10 cellular contexts compared by ENCODE assay signal in the genomic region with DNA sequence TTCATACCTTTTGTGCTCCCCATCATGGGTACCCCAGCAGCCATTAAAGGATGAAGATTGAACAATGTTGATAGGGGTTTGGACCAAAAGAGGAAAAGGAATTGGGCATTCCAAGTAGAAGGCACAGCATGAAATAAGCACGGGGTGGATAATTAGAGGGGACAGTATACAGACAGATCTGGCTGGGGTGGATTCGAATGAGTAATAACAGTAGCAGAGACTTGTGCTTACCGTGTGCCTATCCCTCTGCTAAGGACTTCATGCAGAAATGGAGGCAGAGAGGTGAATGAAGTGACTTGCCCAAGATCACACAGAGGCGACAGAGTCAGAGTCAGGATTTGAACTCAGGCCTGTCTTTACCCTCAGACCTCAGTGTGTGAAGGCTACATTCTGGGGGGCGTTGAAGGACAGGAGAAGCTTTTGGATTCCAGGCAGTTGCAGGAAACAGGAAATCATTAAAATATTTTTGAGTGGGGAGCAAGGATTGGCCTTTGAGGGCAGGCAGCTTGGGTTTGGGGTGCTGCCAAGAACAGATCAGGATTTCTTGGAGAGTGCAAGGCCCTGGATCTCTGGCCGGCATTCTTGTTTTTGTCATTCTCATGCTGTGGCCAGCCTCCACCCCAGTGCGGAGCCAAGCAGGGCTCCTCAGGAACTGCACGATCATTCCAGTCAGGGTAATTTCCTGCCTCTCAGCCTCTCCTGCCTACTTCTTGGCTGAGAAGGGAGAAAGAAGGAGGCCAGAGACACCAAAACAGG. TPM values are rescaled to one million over a fixed set of nuclear protein-coding genes. Genes with fewer than 3 reads are reported as not detected.
DNase-seq lines count a peak whose midpoint lies in the region; TF ChIP-seq lines count a peak whose summit lies in the region.
"Had no signal": no experiment of that assay in that cellular context is flagged by ENCODE, and none has a peak within 500 bp of the region (broad histone marks: within the 10 kb centered on the region; RNA-seq: fewer than 3 reads in every experiment).

No MANE protein-coding gene starts in this region.

- intact Hi-C loops in CD14-positive monocyte (cut with micrococcal nuclease) = no loop called here

- H3K4me2 ChIP-seq in hepatocyte = no peak overlapping the region
- H3K4me2 ChIP-seq in skeletal muscle satellite cell (ENCODE audit: low read length) = peak overlapping the region; percentile 58

- H4K20me1 ChIP-seq in hepatocyte (ENCODE audit: insufficient read depth, poor library complexity, severe bottlenecking) = no peaks in the 10 kb centered on the region

- H3K4me1 ChIP-seq in hepatocyte (ENCODE audit: insufficient read depth) (no peaks in the 10 kb centered on the region), skeletal muscle satellite cell (ENCODE audit: control insufficient read depth, insufficient read depth, low read length) (peaks cover 20% of the 10 kb centered on the region)

- in situ Hi-C loops in astrocyte of the spinal cord (cut with HindIII; ENCODE audit: low sequenced_read_pairs) = no loop called here

- DNase-seq in GM04504 (ENCODE audit: low read depth) (peak; percentile 96), astrocyte of the spinal cord (ENCODE audit: low read depth, low spot score) (peak; percentile 94), hepatocyte (ENCODE audit: low spot score) (peak; percentile 39), DMS53 treated with DMSO at 0.1 percent for 48 hours (lab: John Stamatoyannopoulos, UW; ENCODE audit: unreplicated experiment) (no peak), SIG-M5 (lab: John Stamatoyannopoulos, UW) (no peak), CD14-positive monocyte (ENCODE audit: low spot score) (no peak), NCI-H2029 (lab: John Stamatoyannopoulos, UW) (no peak)

- peak overlapping the region; percentile 80 for H3K9ac ChIP-seq in skeletal muscle satellite cell (ENCODE audit: low read depth, low read length)

- no peaks in the 10 kb centered on the region for H3K4me1 Mint-ChIP-seq in CD14-positive monocyte

- H3K79me2 ChIP-seq in hepatocyte = no peaks in the 10 kb centered on the region

- no peak overlapping the region for H2AFZ ChIP-seq in hepatocyte

- H3K27me3 ChIP-seq in hepatocyte = no peaks in the 10 kb centered on the region
- H3K27me3 ChIP-seq in skeletal muscle satellite cell (ENCODE audit: control insufficient read depth, insufficient read depth, low read length) = no peaks in the 10 kb centered on the region

- H3K27ac ChIP-seq in hepatocyte = peak overlapping the region; percentile 73
- H3K27ac ChIP-seq: HL-60 had no signal

- H3K4me3 ChIP-seq in astrocyte of the spinal cord (ENCODE audit: low read depth, low read length) (no peak overlapping the region), hepatocyte (no peak overlapping the region), skeletal muscle satellite cell (ENCODE audit: low read length) (peak overlapping the region; percentile 3)

- H3K27ac Mint-ChIP-seq in CD14-positive monocyte = peak overlapping the region in 2 of 7 donors; percentile 37 to 68

- 86% methylated on average over 8 of the region's 8 CpGs for WGBS in hepatocyte (ENCODE audit: low lambda C conversion rate, missing lambda C conversion rate)

- H3K27me3 Mint-ChIP-seq in CD14-positive monocyte (ENCODE audit: low read depth in 3 of 3) = peaks cover 0 to 2% (median 0%) of the 10 kb centered on the region in 3 donors
- H3K27me3 Mint-ChIP-seq: stimulated activated naive CD8-positive, alpha-beta T cell treated with anti-CD3 and anti-CD28 coated beads, Interleukin-15, Interleukin-2, amounts not matched to agents 100 ng/mL and 50 ng/mL, for 24 hours had no signal

- H3K9me3 Mint-ChIP-seq in CD14-positive monocyte = no peaks in the 10 kb centered on the region
- H3K9me3 Mint-ChIP-seq: stimulated activated naive CD8-positive, alpha-beta T cell treated with anti-CD3 and anti-CD28 coated beads, Interleukin-15, Interleukin-2, amounts not matched to agents 100 ng/mL and 50 ng/mL, for 24 hours had no signal

- no peaks in the 10 kb centered on the region for H3K9me3 ChIP-seq in hepatocyte (ENCODE audit: low read depth)
- no peaks in the 10 kb centered on the region for H3K9me3 ChIP-seq in skeletal muscle satellite cell (replicated peaks; ENCODE audit: low read length)

- peaks cover 78 to 87% of the 10 kb centered on the region in 2 donors for H3K36me3 Mint-ChIP-seq in CD14-positive monocyte

- H3K4me3 Mint-ChIP-seq in CD14-positive monocyte = no peak overlapping the region
- H3K4me3 Mint-ChIP-seq: stimulated activated naive CD8-positive, alpha-beta T cell treated with anti-CD3 and anti-CD28 coated beads, Interleukin-15, Interleukin-2, amounts not matched to agents 100 ng/mL and 50 ng/mL, for 24 hours had no signal

- no peaks in the 10 kb centered on the region for H3K9me2 ChIP-seq in hepatocyte (replicated peaks; ENCODE audit: insufficient read depth)

- no peaks in the 10 kb centered on the region for H3K36me3 ChIP-seq in hepatocyte (replicated peaks; ENCODE audit: insufficient read depth, low read depth)
- H3K36me3 ChIP-seq in skeletal muscle satellite cell (ENCODE audit: insufficient read depth, low read length) = peaks cover 60% of the 10 kb centered on the region

- TF ChIP-seq CTCF in astrocyte of the spinal cord (IDR thresholded peaks at IDR 0.05; ENCODE audit: low read depth, low read length) = no peak
- TF ChIP-seq CTCF in hepatocyte (IDR thresholded peaks at IDR 0.05; ENCODE audit: poor library complexity) = no peak
- TF ChIP-seq CTCF in CD14-positive monocyte (IDR thresholded peaks at IDR 0.05) = no peak

RNA-seq across cellular contexts. Expression of a gene that starts 18.7 kb away (rescaled TPM):
- total RNA-seq in hepatocyte = 30.4 and 42.5 TPM in 2 replicates
- polyA plus RNA-seq in hepatocyte = 53.5 and 54.4 TPM in 2 replicates
- 24.8 and 26.0 TPM in 2 replicates for total RNA-seq in skeletal muscle satellite cell (2012; rRNA removed)
- 10 to 100 TPM; 22.7 to 25.2 TPM for polyA plus RNA-seq in CD14-positive monocyte

RNA-seq across cellular contexts. Expression of a gene that starts 19.0 kb away (rescaled TPM):
- 18.9 and 21.4 TPM in 2 replicates for total RNA-seq in hepatocyte
- 27.9 and 38.6 TPM in 2 replicates for polyA plus RNA-seq in hepatocyte
- 15.5 and 17.5 TPM in 2 replicates for total RNA-seq in skeletal muscle satellite cell (2012; rRNA removed)
- 10 to 100 TPM; 37.0 to 38.2 TPM for polyA plus RNA-seq in CD14-positive monocyte

RNA-seq across cellular contexts. Expression of a gene that starts 30.0 kb away (rescaled TPM):
- total RNA-seq in hepatocyte = 39.2 and 54.8 TPM in 2 replicates
- 61.0 and 66.5 TPM in 2 replicates for polyA plus RNA-seq in hepatocyte
- 58.1 and 59.0 TPM in 2 replicates for total RNA-seq in skeletal muscle satellite cell (2012; rRNA removed)
- 1 to 10 TPM; 4.5 to 5.6 TPM for polyA plus RNA-seq in CD14-positive monocyte

RNA-seq across cellular contexts. Expression of a gene that starts 34.4 kb away (rescaled TPM):
- 72.9 and 95.8 TPM in 2 replicates for total RNA-seq in hepatocyte
- polyA plus RNA-seq in hepatocyte (1,034 and 1,087 TPM in 2 replicates), CD14-positive monocyte (100 to 1,000 TPM; 473 to 632 TPM)
- total RNA-seq in skeletal muscle satellite cell (2012; rRNA removed) = 8.6 and 10.5 TPM in 2 replicates

RNA-seq across cellular contexts. Expression of a gene that starts 36.4 kb away (rescaled TPM):
- 0.32 TPM in 1 of 2 replicates, not detected in the other for total RNA-seq in hepatocyte
- 0.86 and 2.9 TPM in 2 replicates for polyA plus RNA-seq in hepatocyte
- 0.22 TPM in 1 of 2 replicates, not detected in the other for total RNA-seq in skeletal muscle satellite cell (2012; rRNA removed)
- polyA plus RNA-seq in CD14-positive monocyte = 1,000 to 10,000 TPM; 1,536 to 1,874 TPM

Comparison
In these comparisons a context has a peak if more than half of its experiments do, and no peak if none do; other contexts are left out.
1. DNase-seq: peak in GM04504 (single experiment), astrocyte of the spinal cord (single experiment) and hepatocyte (single experiment); none in DMS53 treated with DMSO at 0.1 percent for 48 hours (single experiment), SIG-M5 (single experiment), CD14-positive monocyte (single experiment) and NCI-H2029 (single experiment).